ENCODE assay signal across 19 cellular contexts in genomic region chrX:43661521-43662240, GRCh38. TPM values are rescaled to one million over a fixed set of nuclear protein-coding genes. Genes with fewer than 3 reads are reported as not detected.
DNase-seq lines count a peak whose midpoint lies in the region; ATAC-seq, FAIRE-seq and TF ChIP-seq lines count a peak whose summit lies in the region.
"Had no signal": no experiment of that assay in that cellular context is flagged by ENCODE, and none has a peak within 500 bp of the region (broad histone marks: within the 10 kb centered on the region; RNA-seq: fewer than 3 reads in every experiment).

No MANE protein-coding gene starts in this region.

- H3K27me3 ChIP-seq in right lobe of liver (no peaks in the 10 kb centered on the region), HepG2 (ENCODE audit: control insufficient read depth in 1 of 2, insufficient read depth in 2 of 2, low read length in 2 of 2) (no peaks in the 10 kb centered on the region), gastroesophageal sphincter (no peaks in the 10 kb centered on the region)
- H3K27me3 ChIP-seq: ovary, tibial nerve had no signal

- FAIRE-seq in HepG2 (lab: Jason Lieb, UNC) = no peak

- TF ChIP-seq CTCF in right lobe of liver (IDR thresholded peaks at IDR 0.05) (no peak), HepG2 (CRISPR knock-in tag; IDR thresholded peaks at IDR 0.05) (no peak), gastroesophageal sphincter (IDR thresholded peaks at IDR 0.05) (no peak), omental fat pad (IDR thresholded peaks at IDR 0.05) (no peak)

- H3K36me3 ChIP-seq in right lobe of liver (no peaks in the 10 kb centered on the region), HepG2 (replicated peaks in 1 of 2; ENCODE audit: control insufficient read depth in 1 of 2, insufficient read depth in 2 of 2, low read length in 2 of 2) (no peaks in the 10 kb centered on the region), gastroesophageal sphincter (no peaks in the 10 kb centered on the region)
- H3K36me3 ChIP-seq: ovary, tibial nerve had no signal

- peaks cover 4% of the 10 kb centered on the region for H3K79me2 ChIP-seq in HepG2 (ENCODE audit: insufficient read depth, low read length)

- no peak for TF ChIP-seq RAD21 in HepG2 (CRISPR knock-in tag; IDR thresholded peaks at IDR 0.05)

- H3K27ac ChIP-seq in right lobe of liver = peak overlapping the region in 1 of 3 donors; percentile 35
- no peak overlapping the region for H3K27ac ChIP-seq in HepG2 (ENCODE audit: extremely low read length, insufficient read depth, low read length)
- peak overlapping the region; percentile 63 to 84 (median 72) for H3K27ac ChIP-seq in gastroesophageal sphincter
- H3K27ac ChIP-seq: ovary had no signal

- no peaks in the 10 kb centered on the region for H3K9me3 ChIP-seq in right lobe of liver
- H3K9me3 ChIP-seq in HepG2 (ENCODE audit: low read length) = no peaks in the 10 kb centered on the region
- no peaks in the 10 kb centered on the region for H3K9me3 ChIP-seq in gastroesophageal sphincter
- H3K9me3 ChIP-seq: ovary, tibial nerve had no signal

- CTCF ChIA-PET in HepG2 (lab: Yijun Ruan, JAX; ENCODE audit: low intra/inter-chr PET ratio, low total read pairs) = no interaction called here

- intact Hi-C loops in right lobe of liver (cut with DNase I) (no loop called here), HepG2 (cut with micrococcal nuclease; ENCODE audit: unreplicated experiment) (no loop called here)

- H3K9ac ChIP-seq in HepG2 (ENCODE audit: insufficient read depth, low read depth, low read length) = no peak overlapping the region

- H3K4me3 ChIP-seq in right lobe of liver (no peak overlapping the region), HepG2 (replicated peaks in 1 of 3; ENCODE audit: insufficient read depth in 1 of 3, low read depth in 2 of 3, low read length in 3 of 3) (no peak overlapping the region), gastroesophageal sphincter (peak overlapping the region in 1 of 2 donors; percentile 78)
- H3K4me3 ChIP-seq: ovary had no signal

- WGBS in right lobe of liver (ENCODE audit: insufficient coverage, low coverage, low lambda C conversion rate, missing lambda C conversion rate) = 31% methylated on average over 4 of the region's 4 CpGs
- 95% methylated on average over 4 of the region's 4 CpGs for WGBS in HepG2 (ENCODE audit: low lambda C conversion rate)
- 6 to 40% methylated on average over 4 of the region's 4 CpGs for WGBS in gastroesophageal sphincter (ENCODE audit: low coverage in 1 of 2), 2 donors

- no TSS peak for BruUV-seq in HepG2 (replicated peaks; lab: Mats Ljungman, UMichigan)

- POLR2A ChIA-PET in HepG2 (lab: Yijun Ruan, JAX) = no interaction called here

- H2AFZ ChIP-seq in HepG2 (ENCODE audit: low read length) = no peak overlapping the region

- no peak overlapping the region for H3K4me2 ChIP-seq in HepG2 (ENCODE audit: low read depth, low read length)

- DNase-seq in right lobe of liver (no peak), HepG2 (ENCODE audit: low spot score) (no peak), omental fat pad (ENCODE audit: low spot score) (no peak), inferior parietal cortex (ENCODE audit: extremely low spot score) (no peak), SKM-1 treated with dmso at 0.1 percent for 144 hours (lab: John Stamatoyannopoulos, UW; ENCODE audit: unreplicated experiment) (no peak), DMS153 (lab: John Stamatoyannopoulos, UW) (no peak), NCI-H2227 (lab: John Stamatoyannopoulos, UW; ENCODE audit: unreplicated experiment) (no peak)
- DNase-seq: 8988T; activated CD4-positive, CD25-positive, alpha-beta regulatory T cell treated with anti-CD3 and anti-CD28 coated beads, Interleukin-2, amount 50 U/mL, for 72 hours; activated CD8-positive, alpha-beta memory T cell treated with anti-CD3 and anti-CD28 coated beads, Interleukin-2, amount 50 U/mL, for 48 hours; activated naive CD4-positive, alpha-beta T cell treated with anti-CD3 and anti-CD28 coated beads, Interleukin-2, amount 50 U/mL, for 16 hours; erythroblast; HFFc6; KG1; NCI-H146; T-cell had no signal

- in situ Hi-C loops in HepG2 (cut with HindIII; ENCODE audit: extremely low pct_ligation_motif_present, low pct_unique_long_range_greater_than_20kb) = no loop called here

- ATAC-seq in right lobe of liver (peak; percentile 17 to 39 (median 32)), HepG2 (no peak), gastroesophageal sphincter (peak; percentile 83), omental fat pad (ENCODE audit: low FRiP score) (peak; percentile 88)
- ATAC-seq: T-cell had no signal

- H3K4me1 ChIP-seq in right lobe of liver = peaks cover 0 to 13% (median 6%) of the 10 kb centered on the region in 4 donors
- H3K4me1 ChIP-seq in HepG2 (ENCODE audit: insufficient read depth, low read length) = peaks cover 23% of the 10 kb centered on the region
- peaks cover 0 to 30% (median 0%) of the 10 kb centered on the region in 3 donors for H3K4me1 ChIP-seq in gastroesophageal sphincter
- H3K4me1 ChIP-seq: tibial nerve had no signal

- no peaks in the 10 kb centered on the region for H4K20me1 ChIP-seq in HepG2 (ENCODE audit: insufficient read depth, low read length)

- TF ChIP-seq EP300 in HepG2 (IDR thresholded peaks at IDR 0.05; ENCODE audit: low read depth in 2 of 2, low read length in 2 of 2) (no peak), HepG2 (CRISPR knock-in tag; IDR thresholded peaks at IDR 0.05; ENCODE audit: borderline replicate concordance) (no peak), gastroesophageal sphincter (IDR thresholded peaks at IDR 0.05) (no peak)

- peak; percentile 30 for TF ChIP-seq POLR2A in right lobe of liver (IDR thresholded peaks at IDR 0.05)
- no peak for TF ChIP-seq POLR2A in HepG2 (IDR thresholded peaks at IDR 0.05; ENCODE audit: insufficient read depth in 1 of 2, low read depth in 2 of 2, low read length in 2 of 2)
- no peak for TF ChIP-seq POLR2A in gastroesophageal sphincter (IDR thresholded peaks at IDR 0.05)

TF ChIP-seq in HepG2, 621 proteins besides CTCF, POLR2A, EP300 and RAD21 (continues in another document):
- no peak for TF ChIP-seq NCOR1 (IDR thresholded peaks at IDR 0.05; ENCODE audit: borderline replicate concordance, low read length)

RNA-seq across cellular contexts. Expression of gene MAOA, which starts 5.6 kb away (rescaled TPM):
- total RNA-seq in right lobe of liver (100 to 1,000 TPM in 3 of 6 experiments, 10 to 100 TPM in 3; 76.2 to 180 (median 109) TPM), HepG2 (2016; rRNA removed; fragmentation: Illumina TruSeq; extraction: Trizol) (14.7 and 24.6 TPM in 2 replicates), gastroesophageal sphincter (100 to 1,000 TPM; 306 to 750 (median 329) TPM), omental fat pad (100 to 1,000 TPM; 220 to 477 (median 242) TPM)
- total RNA-seq in HepG2 (2016; cell fraction: cytosol; rRNA removed; fragmentation: Illumina TruSeq; extraction: Trizol; ENCODE audit: low read depth) = 1.9 and 2.1 TPM in 2 replicates
- 16.3 and 20.8 TPM in 2 replicates for total RNA-seq in HepG2 (2016; cell fraction: insoluble cytoplasmic fraction; rRNA removed; fragmentation: Illumina TruSeq; extraction: Trizol)
- total RNA-seq in HepG2 (2016; cell fraction: membrane; rRNA removed; fragmentation: Illumina TruSeq; extraction: Trizol) = 6.2 and 7.1 TPM in 2 replicates
- total RNA-seq in HepG2 (2016; cell fraction: nucleus; rRNA removed; fragmentation: Illumina TruSeq; extraction: Trizol) = 5.8 and 6.5 TPM in 2 replicates
- polyA plus RNA-seq in HepG2 (2011; rRNA removed) = 11.2 and 13.4 TPM in 2 replicates
- polyA plus RNA-seq in HepG2 (2011; cell fraction: cytosol; rRNA removed) = 8.4 and 13.2 TPM in 2 replicates
- polyA plus RNA-seq in HepG2 (2011; cell fraction: nucleus; rRNA removed) = 4.1 and 5.5 TPM in 2 replicates
- polyA plus RNA-seq in HepG2 (2012) = 25.4 and 60.6 TPM in 2 replicates
- polyA plus RNA-seq in HepG2 (2016; cell fraction: cytosol; fragmentation: Illumina TruSeq; extraction: Trizol; ENCODE audit: low read depth) = 2.4 and 3.0 TPM in 2 replicates
- polyA plus RNA-seq in HepG2 (2016; cell fraction: insoluble cytoplasmic fraction; fragmentation: Illumina TruSeq; extraction: Trizol; ENCODE audit: low read depth) = 17.5 and 18.6 TPM in 2 replicates
- 3.6 and 5.3 TPM in 2 replicates for polyA plus RNA-seq in HepG2 (2016; cell fraction: membrane; fragmentation: Illumina TruSeq; extraction: Trizol; ENCODE audit: low read depth)
- polyA plus RNA-seq in HepG2 (2016; cell fraction: nucleus; fragmentation: Illumina TruSeq; extraction: Trizol; ENCODE audit: insufficient read depth, low read depth) = 5.5 and 9.1 TPM in 2 replicates
- 0.61 and 15.8 TPM in 2 replicates for polyA minus RNA-seq in HepG2 (2011; rRNA and poly(A)+ RNA removed; ENCODE audit: low replicate concordance)
- polyA minus RNA-seq in HepG2 (2011; cell fraction: cytosol; rRNA and poly(A)+ RNA removed) = 12.3 and 16.6 TPM in 2 replicates
- 8.5 and 12.2 TPM in 2 replicates for polyA minus RNA-seq in HepG2 (2011; cell fraction: nucleus; rRNA and poly(A)+ RNA removed)
